In genomic region chr10:35498693-35499092, GRCh38 we compare ENCODE assay signal across 1 cellular context.
TF ChIP-seq lines count a peak whose summit lies in the region.

No MANE protein-coding gene starts in this region.

TF ChIP-seq in GM23338, 12 proteins besides CTCF, POLR2A, EP300 and RAD21 (continued from another document):
- TF ChIP-seq ZNF114 (CRISPR knock-in tag; IDR thresholded peaks at IDR 0.05) (no peak), ZNF331 (CRISPR knock-in tag; IDR thresholded peaks at IDR 0.05; ENCODE audit: low read depth) (no peak), REST (IDR thresholded peaks at IDR 0.05; ENCODE audit: unreplicated experiment) (no peak), JUNB (IDR thresholded peaks at IDR 0.05; ENCODE audit: unreplicated experiment) (no peak), STAT1 (IDR thresholded peaks at IDR 0.05; ENCODE audit: unreplicated experiment) (no peak)
